Comparison of ENCODE assay signal across 1 cellular context in the genomic region with DNA sequence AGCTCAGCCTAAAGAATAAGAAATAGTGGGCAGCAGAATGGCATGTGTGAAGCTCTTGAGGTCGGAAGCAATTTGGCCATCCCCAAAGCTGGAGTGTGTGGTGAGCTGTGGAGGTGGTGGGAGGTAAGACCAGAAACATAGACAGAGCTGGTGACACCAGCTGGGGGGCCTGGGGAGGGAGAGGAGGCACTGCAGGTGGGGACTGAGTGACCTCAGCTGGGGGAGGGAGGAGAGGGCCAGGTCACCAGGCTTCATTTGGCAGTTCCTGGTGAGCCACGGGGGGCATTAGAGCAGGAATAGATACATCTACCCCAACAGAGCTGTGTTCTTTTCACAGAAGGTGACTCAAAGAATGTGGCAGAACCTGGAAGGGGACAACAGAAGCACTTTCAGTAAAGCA.
TF ChIP-seq lines count a peak whose summit lies in the region.

No MANE protein-coding gene starts in this region.

TF ChIP-seq in HEK293, 187 proteins besides CTCF, POLR2A, EP300 and RAD21 (continued from another document):
- TF ChIP-seq, protein P1, sequence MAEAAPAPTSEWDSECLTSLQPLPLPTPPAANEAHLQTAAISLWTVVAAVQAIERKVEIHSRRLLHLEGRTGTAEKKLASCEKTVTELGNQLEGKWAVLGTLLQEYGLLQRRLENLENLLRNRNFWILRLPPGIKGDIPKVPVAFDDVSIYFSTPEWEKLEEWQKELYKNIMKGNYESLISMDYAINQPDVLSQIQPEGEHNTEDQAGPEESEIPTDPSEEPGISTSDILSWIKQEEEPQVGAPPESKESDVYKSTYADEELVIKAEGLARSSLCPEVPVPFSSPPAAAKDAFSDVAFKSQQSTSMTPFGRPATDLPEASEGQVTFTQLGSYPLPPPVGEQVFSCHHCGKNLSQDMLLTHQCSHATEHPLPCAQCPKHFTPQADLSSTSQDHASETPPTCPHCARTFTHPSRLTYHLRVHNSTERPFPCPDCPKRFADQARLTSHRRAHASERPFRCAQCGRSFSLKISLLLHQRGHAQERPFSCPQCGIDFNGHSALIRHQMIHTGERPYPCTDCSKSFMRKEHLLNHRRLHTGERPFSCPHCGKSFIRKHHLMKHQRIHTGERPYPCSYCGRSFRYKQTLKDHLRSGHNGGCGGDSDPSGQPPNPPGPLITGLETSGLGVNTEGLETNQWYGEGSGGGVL (tag by site-specific recombination; IDR thresholded peaks at IDR 0.05) = peak; percentile 41; the same call in 1 of the 2 replicates
- TF ChIP-seq GLIS1 (tag by site-specific recombination; IDR thresholded peaks at IDR 0.05) = peak; percentile 60
